ENCODE assay signal across 19 cellular contexts in the genomic region with DNA sequence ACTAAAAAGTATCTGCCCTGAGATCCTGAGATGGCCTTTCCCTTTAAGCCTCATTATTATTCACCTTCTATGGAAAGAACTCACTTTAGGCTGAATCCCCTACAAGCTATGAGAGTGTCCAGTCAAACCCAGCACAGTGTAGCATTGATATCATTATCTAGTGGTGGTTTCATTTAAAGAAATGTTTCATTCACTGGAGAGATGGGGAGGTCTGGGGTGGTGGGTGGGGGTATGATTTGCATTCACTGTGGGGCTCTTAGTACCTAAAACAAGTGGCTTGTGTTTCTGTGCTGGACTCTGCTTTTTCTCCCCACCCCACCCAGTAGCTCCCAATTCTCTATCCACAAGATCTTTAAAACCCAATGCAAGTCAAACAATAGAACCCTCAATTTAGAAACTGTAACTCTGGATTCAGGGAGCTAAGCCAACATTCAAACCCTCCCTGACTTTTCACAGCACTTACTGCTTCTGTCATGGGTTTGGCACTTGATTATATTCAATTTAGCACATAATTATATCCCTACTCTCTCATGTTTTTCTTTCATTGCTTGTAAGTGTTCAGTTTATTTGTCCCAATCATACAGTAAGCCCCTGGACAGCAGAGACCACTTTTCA.
DNase-seq lines count a peak whose midpoint lies in the region; ATAC-seq and TF ChIP-seq lines count a peak whose summit lies in the region.
"Had no signal": no experiment of that assay in that cellular context is flagged by ENCODE, and none has a peak within 500 bp of the region (broad histone marks: within the 10 kb centered on the region; RNA-seq: fewer than 3 reads in every experiment).

No MANE protein-coding gene starts in this region.

- intact Hi-C loops in right lobe of liver (cut with DNase I): no loop called here

- peak overlapping the region; percentile 17 for H3K4me2 ChIP-seq in smooth muscle cell
- H3K4me2 ChIP-seq: BLaER1 had no signal

- H3K36me3 ChIP-seq in smooth muscle cell (ENCODE audit: low read depth) (no peaks in the 10 kb centered on the region), endodermal cell (ENCODE audit: control insufficient read depth, insufficient read depth, low read length) (no peaks in the 10 kb centered on the region), right lobe of liver (no peaks in the 10 kb centered on the region)
- H3K36me3 ChIP-seq: BLaER1, MG63, neutrophil, vagina had no signal

- H3K27ac ChIP-seq in smooth muscle cell (ENCODE audit: low read depth) (peak overlapping the region; percentile 83), endodermal cell (ENCODE audit: low read depth, low read length) (no peak overlapping the region), right lobe of liver (no peak overlapping the region)
- H3K27ac ChIP-seq: BLaER1, neutrophil, vagina had no signal

- H3K9me3 ChIP-seq in smooth muscle cell (replicated peaks; ENCODE audit: low read depth) (no peaks in the 10 kb centered on the region), endodermal cell (ENCODE audit: control insufficient read depth, low read length) (no peaks in the 10 kb centered on the region), right lobe of liver (no peaks in the 10 kb centered on the region)
- H3K9me3 ChIP-seq: BLaER1, MG63, neutrophil, vagina had no signal

- H3K4me3 ChIP-seq in smooth muscle cell (no peak overlapping the region), endodermal cell (ENCODE audit: low read length) (no peak overlapping the region), right lobe of liver (no peak overlapping the region)
- H3K4me3 ChIP-seq: BLaER1, MG63, vagina had no signal

- DNase-seq in NCI-H345 (lab: John Stamatoyannopoulos, UW) (peak; percentile 16), NCI-H345 treated with DMSO at 0.1 percent for 48 hours (lab: John Stamatoyannopoulos, UW; ENCODE audit: unreplicated experiment) (no peak), RPMI7951 (ENCODE audit: low read depth) (peak; percentile 53), fibroblast of peridontal ligament (ENCODE audit: extremely low read depth) (peak; percentile 57), smooth muscle cell (lab: John Stamatoyannopoulos, UW; ENCODE audit: unreplicated experiment) (no peak), endodermal cell (no peak), right lobe of liver (no peak)
- DNase-seq: activated T-cell treated with anti-CD3 and anti-CD28 coated beads, Interleukin-2, amount 50 U/mL, for 72 hours; hippocampal formation; NCI-H1417 treated with DMSO at 0.1 percent for 48 hours; NCI-H2171; stimulated activated CD8-positive, alpha-beta memory T cell treated with anti-CD3 and anti-CD28 coated beads, Interleukin-4, amount 100 ng/mL, for 48 hours had no signal

- no peaks in the 10 kb centered on the region for H3K9me3 Mint-ChIP-seq in endodermal cell
- H3K9me3 Mint-ChIP-seq: activated naive CD4-positive, alpha-beta T cell treated with anti-CD3 and anti-CD28 coated beads, Interleukin-2, amount 50 U/mL, for 24 hours; activated T-cell treated with anti-CD3 and anti-CD28 coated beads, Interleukin-2, amount 50 U/mL, for 72 hours had no signal

- H3K4me1 ChIP-seq in smooth muscle cell (ENCODE audit: low read depth) (no peaks in the 10 kb centered on the region), endodermal cell (ENCODE audit: control insufficient read depth, insufficient read depth, low read length) (peaks cover 2% of the 10 kb centered on the region), right lobe of liver (peaks cover 0 to 24% (median 4%) of the 10 kb centered on the region in 4 donors)
- H3K4me1 ChIP-seq: BLaER1, vagina had no signal

- no peak for TF ChIP-seq POLR2A in right lobe of liver (IDR thresholded peaks at IDR 0.05)

- peaks cover 2% of the 10 kb centered on the region for H3K27me3 Mint-ChIP-seq in endodermal cell (ENCODE audit: insufficient read depth)
- H3K27me3 Mint-ChIP-seq: activated naive CD4-positive, alpha-beta T cell treated with anti-CD3 and anti-CD28 coated beads, Interleukin-2, amount 50 U/mL, for 24 hours had no signal

- H2AFZ ChIP-seq in smooth muscle cell (ENCODE audit: low read depth): no peak overlapping the region

- no peak overlapping the region for H3K27ac Mint-ChIP-seq in endodermal cell
- H3K27ac Mint-ChIP-seq: activated naive CD4-positive, alpha-beta T cell treated with anti-CD3 and anti-CD28 coated beads, Interleukin-2, amount 50 U/mL, for 24 hours; activated T-cell treated with anti-CD3 and anti-CD28 coated beads, Interleukin-2, amount 50 U/mL, for 72 hours had no signal

- ATAC-seq in GM19328 (IDR thresholded peaks at IDR 0.05; ENCODE audit: unreplicated experiment) (no peak), right lobe of liver (no peak)
- ATAC-seq: activated CD4-positive, CD25-positive, alpha-beta regulatory T cell treated with anti-CD3 and anti-CD28 coated beads, Interleukin-2, amount 50 U/mL, for 24 hours; activated T-cell treated with anti-CD3 and anti-CD28 coated beads, Interleukin-2, amount 50 U/mL, for 72 hours had no signal

- H3K27me3 ChIP-seq in smooth muscle cell (ENCODE audit: low read depth) (no peaks in the 10 kb centered on the region), endodermal cell (ENCODE audit: control insufficient read depth, insufficient read depth, low read length, poor library complexity, severe bottlenecking) (no peaks in the 10 kb centered on the region), right lobe of liver (no peaks in the 10 kb centered on the region)
- H3K27me3 ChIP-seq: BLaER1, MG63, vagina had no signal

- H3K9ac ChIP-seq in smooth muscle cell (ENCODE audit: low read depth) (peak overlapping the region; percentile 34), endodermal cell (ENCODE audit: extremely low read depth, low read length, poor library complexity, severe bottlenecking) (no peak overlapping the region)
- H3K9ac ChIP-seq: BLaER1 had no signal

- no peaks in the 10 kb centered on the region for H4K20me1 ChIP-seq in smooth muscle cell (ENCODE audit: low read depth)
- H4K20me1 ChIP-seq: BLaER1 had no signal

- no peaks in the 10 kb centered on the region for H3K79me2 ChIP-seq in smooth muscle cell (ENCODE audit: low read depth)

- no peak overlapping the region for H3K4me3 Mint-ChIP-seq in endodermal cell
- H3K4me3 Mint-ChIP-seq: activated naive CD4-positive, alpha-beta T cell treated with anti-CD3 and anti-CD28 coated beads, Interleukin-2, amount 50 U/mL, for 24 hours; activated T-cell treated with anti-CD3 and anti-CD28 coated beads, Interleukin-2, amount 50 U/mL, for 72 hours had no signal

- TF ChIP-seq CTCF in smooth muscle cell (IDR thresholded peaks at IDR 0.05; ENCODE audit: borderline replicate concordance, insufficient read depth, poor library complexity, severe bottlenecking) (no peak), endodermal cell (conservative IDR thresholded peaks at IDR 0.05) (no peak), right lobe of liver (IDR thresholded peaks at IDR 0.05) (no peak)

- H3K4me1 Mint-ChIP-seq in endodermal cell: peaks cover 12% of the 10 kb centered on the region
- H3K4me1 Mint-ChIP-seq: activated naive CD4-positive, alpha-beta T cell treated with anti-CD3 and anti-CD28 coated beads, Interleukin-2, amount 50 U/mL, for 24 hours had no signal

- no peaks in the 10 kb centered on the region for H3K36me3 Mint-ChIP-seq in endodermal cell (ENCODE audit: low read depth)
- H3K36me3 Mint-ChIP-seq: activated naive CD4-positive, alpha-beta T cell treated with anti-CD3 and anti-CD28 coated beads, Interleukin-2, amount 50 U/mL, for 24 hours had no signal

- H3F3A ChIP-seq in smooth muscle cell (ENCODE audit: low read depth): no peaks in the 10 kb centered on the region

Comparison
In these comparisons a context has a peak if more than half of its experiments do, and no peak if none do; other contexts are left out.
1. DNase-seq: peak in NCI-H345 (single experiment), RPMI7951 (single experiment) and fibroblast of peridontal ligament (single experiment); none in NCI-H345 treated with DMSO at 0.1 percent for 48 hours (single experiment), smooth muscle cell (single experiment), endodermal cell (single experiment) and right lobe of liver (0 of 3).